15 cellular contexts compared by ENCODE assay signal in the genomic region with DNA sequence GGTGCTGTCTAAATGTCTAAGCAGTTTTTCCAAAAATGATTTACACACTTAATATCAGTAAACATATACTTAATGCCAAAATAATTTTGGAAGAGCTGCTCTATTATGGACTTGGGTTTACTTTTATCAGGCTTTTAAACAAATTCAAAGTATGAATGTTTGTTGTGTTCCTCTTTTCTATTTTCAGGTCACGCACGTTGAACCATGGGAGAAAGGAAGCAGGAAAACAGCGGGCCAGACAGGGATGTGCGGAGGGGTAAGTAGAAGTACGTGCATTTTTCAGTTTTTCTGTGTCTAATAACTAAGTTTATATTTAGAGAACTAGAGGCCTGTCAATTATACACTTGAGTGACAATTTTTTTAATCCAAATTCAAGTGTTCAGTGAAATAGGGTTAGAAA. TPM values are rescaled to one million over a fixed set of nuclear protein-coding genes. Genes with fewer than 3 reads are reported as not detected.
DNase-seq lines count a peak whose midpoint lies in the region; ATAC-seq and TF ChIP-seq lines count a peak whose summit lies in the region.
"Had no signal": no experiment of that assay in that cellular context is flagged by ENCODE, and none has a peak within 500 bp of the region (broad histone marks: within the 10 kb centered on the region; RNA-seq: fewer than 3 reads in every experiment).

No MANE protein-coding gene starts in this region.

- H3K27me3 ChIP-seq in fibroblast of lung (ENCODE audit: control insufficient read depth, insufficient read depth, low read length): no peaks in the 10 kb centered on the region

- peaks cover 4% of the 10 kb centered on the region for H3K27me3 Mint-ChIP-seq in activated naive CD4-positive, alpha-beta T cell treated with anti-CD3 and anti-CD28 coated beads, Interleukin-2, amount 10 ng/mL, durations not matched to agents 7 days and 5 days
- H3K27me3 Mint-ChIP-seq in T-cell: no peaks in the 10 kb centered on the region

- H3K4me2 ChIP-seq in fibroblast of lung (ENCODE audit: extremely low read depth, insufficient read depth, low read length): peak overlapping the region; percentile 73

- H3K27ac Mint-ChIP-seq in activated naive CD4-positive, alpha-beta T cell treated with anti-CD3 and anti-CD28 coated beads, Interleukin-2, amount 10 ng/mL, durations not matched to agents 7 days and 5 days: peak overlapping the region; percentile 45
- H3K27ac Mint-ChIP-seq in T-cell: peak overlapping the region; percentile 90 to 97

- peaks cover 65% of the 10 kb centered on the region for H3K36me3 Mint-ChIP-seq in activated naive CD4-positive, alpha-beta T cell treated with anti-CD3 and anti-CD28 coated beads, Interleukin-2, amount 10 ng/mL, durations not matched to agents 7 days and 5 days
- peaks cover 42% of the 10 kb centered on the region for H3K36me3 Mint-ChIP-seq in T-cell

- ATAC-seq in T-cell (replicated peaks in 1 of 4): no peak
- no peak for ATAC-seq in HG03135 (IDR thresholded peaks at IDR 0.05; ENCODE audit: unreplicated experiment)
- ATAC-seq in HG02678 (IDR thresholded peaks at IDR 0.05; ENCODE audit: unreplicated experiment): no peak
- ATAC-seq: esophagus mucosa, Panc1 had no signal

- DNase-seq in activated naive CD4-positive, alpha-beta T cell treated with anti-CD3 and anti-CD28 coated beads, Interleukin-2, amount 10 ng/mL, durations not matched to agents 7 days and 5 days: no peak
- DNase-seq in activated naive CD4-positive, alpha-beta T cell treated with anti-CD3 and anti-CD28 coated beads, Interleukin-2, amount 50 U/mL, for 16 hours: no peak
- DNase-seq in T-cell: no peak
- no peak for DNase-seq in fibroblast of lung (ENCODE audit: low read depth in 2 of 2)
- DNase-seq in superior temporal gyrus (ENCODE audit: extremely low spot score): peak; percentile 21
- DNase-seq in glomerular visceral epithelial cell (ENCODE audit: extremely low spot score): no peak
- DNase-seq: anterior cingulate cortex, NCI-H187 treated with DMSO at 0.1 percent for 48 hours had no signal

- H3K4me1 ChIP-seq in fibroblast of lung (ENCODE audit: control insufficient read depth, extremely low read depth, insufficient read depth, low read length): no peaks in the 10 kb centered on the region

- peaks cover 61% of the 10 kb centered on the region for H3K4me1 Mint-ChIP-seq in activated naive CD4-positive, alpha-beta T cell treated with anti-CD3 and anti-CD28 coated beads, Interleukin-2, amount 10 ng/mL, durations not matched to agents 7 days and 5 days
- H3K4me1 Mint-ChIP-seq in T-cell: peaks cover 68 to 86% (median 72%) of the 10 kb centered on the region in 3 donors

- TF ChIP-seq CTCF in fibroblast of lung (conservative IDR thresholded peaks at IDR 0.05 in 1 of 2, IDR thresholded peaks at IDR 0.05 in 1 of 2; ENCODE audit: low read depth in 1 of 2, low read length in 2 of 2): no peak

- POLR2A ChIA-PET in T-cell (lab: Charles Lee): interaction anchor here in 1 of 2 donors (1.5 kb wide), 1 partner anchor 9 kb away, joined by 3 read pairs; no protein-coding TSS in a partner anchor

- CTCF ChIA-PET in activated naive CD4-positive, alpha-beta T cell treated with anti-CD3 and anti-CD28 coated beads, Interleukin-2, amount 10 ng/mL, durations not matched to agents 7 days and 5 days (lab: Charles Lee): interaction anchor here (0.5 kb wide), 1 partner anchor 97 kb away, joined by 4 read pairs; no protein-coding TSS in a partner anchor
- CTCF ChIA-PET in T-cell (lab: Charles Lee): interaction anchor here in 1 of 2 donors (0.6 kb wide), 2 partner anchors 277 to 454 kb away, joined by 3 to 4 read pairs; no protein-coding TSS in a partner anchor

- H3K9me3 ChIP-seq in fibroblast of lung (ENCODE audit: control insufficient read depth, insufficient read depth, low read depth, low read length): no peaks in the 10 kb centered on the region

- peaks cover 60% of the 10 kb centered on the region for H3K79me2 ChIP-seq in fibroblast of lung (ENCODE audit: control insufficient read depth, insufficient read depth, low read length)

- no peaks in the 10 kb centered on the region for H4K20me1 ChIP-seq in fibroblast of lung (ENCODE audit: control insufficient read depth, extremely low read depth, insufficient read depth, low read length)

- no peaks in the 10 kb centered on the region for H3K9me3 Mint-ChIP-seq in activated naive CD4-positive, alpha-beta T cell treated with anti-CD3 and anti-CD28 coated beads, Interleukin-2, amount 10 ng/mL, durations not matched to agents 7 days and 5 days
- no peaks in the 10 kb centered on the region for H3K9me3 Mint-ChIP-seq in T-cell

- H3K4me3 Mint-ChIP-seq in activated naive CD4-positive, alpha-beta T cell treated with anti-CD3 and anti-CD28 coated beads, Interleukin-2, amount 10 ng/mL, durations not matched to agents 7 days and 5 days: peak overlapping the region; percentile 73
- peak overlapping the region; percentile 59 to 65 (median 61) for H3K4me3 Mint-ChIP-seq in T-cell

- H3K36me3 ChIP-seq in fibroblast of lung (ENCODE audit: control insufficient read depth, insufficient read depth, low read length): peaks cover 22% of the 10 kb centered on the region

- no peak overlapping the region for H3K9ac ChIP-seq in fibroblast of lung (ENCODE audit: insufficient read depth, low read length)

- no peak overlapping the region for H3K27ac ChIP-seq in fibroblast of lung (ENCODE audit: insufficient read depth, low read length)

- H2AFZ ChIP-seq in fibroblast of lung (ENCODE audit: low read length): no peak overlapping the region

- H3K4me3 ChIP-seq in fibroblast of lung (replicated peaks in 1 of 4; ENCODE audit: control extremely low read depth in 1 of 4, insufficient read depth in 1 of 4, low read depth in 3 of 4, low read length in 4 of 4): peak overlapping the region in 2 of 4 experiments; percentile 85 to 98

RNA-seq across cellular contexts. Expression of gene PRPF38B, which starts 3.4 kb away (rescaled TPM):
- total RNA-seq in T-cell (100 to 1,000 TPM; 109 to 130 (median 110) TPM), fibroblast of lung (11.6 and 17.8 TPM in 2 replicates)
- polyA plus RNA-seq in fibroblast of lung: 27.2 and 28.8 TPM in 2 replicates
- polyA plus RNA-seq in fibroblast of lung (2012): 25.0 and 26.1 TPM in 2 replicates
- 4.1 and 6.8 TPM in 2 replicates for polyA minus RNA-seq in fibroblast of lung (ENCODE audit: low replicate concordance)

RNA-seq across cellular contexts. Expression of gene FNDC7, which starts 17.2 kb away (rescaled TPM):
- total RNA-seq in T-cell (under 1 TPM; 0.13 to 0.29 (median 0.25) TPM), fibroblast of lung (under 0.01 and 0.17 TPM in 2 replicates)
- 0.03 and 0.06 TPM in 2 replicates for polyA plus RNA-seq in fibroblast of lung
- polyA plus RNA-seq in fibroblast of lung (2012): 0.08 TPM in 1 of 2 replicates, not detected in the other
- polyA minus RNA-seq in fibroblast of lung (ENCODE audit: low replicate concordance): 2.3 TPM in 1 of 2 replicates, not detected in the other
- total RNA-seq: esophagus mucosa, osteoblast, ureter had no signal
- polyA plus RNA-seq: BJ had no signal

RNA-seq across cellular contexts. Expression of gene HENMT1, which starts 34.6 kb away (rescaled TPM):
- total RNA-seq in T-cell: 10 to 100 TPM; 11.0 to 20.2 (median 16.0) TPM
- 3.0 and 4.1 TPM in 2 replicates for total RNA-seq in fibroblast of lung
- polyA plus RNA-seq in fibroblast of lung: 3.8 and 5.3 TPM in 2 replicates
- polyA plus RNA-seq in fibroblast of lung (2012): 2.8 and 3.0 TPM in 2 replicates
- polyA minus RNA-seq in fibroblast of lung (ENCODE audit: low replicate concordance): 2.5 TPM in 1 of 2 replicates, not detected in the other

RNA-seq across cellular contexts. Expression of gene STXBP3, which starts 51.0 kb away (rescaled TPM):
- total RNA-seq in T-cell: 10 to 100 TPM; 52.8 to 66.2 (median 59.9) TPM
- 71.0 and 75.0 TPM in 2 replicates for total RNA-seq in fibroblast of lung
- 51.8 and 55.3 TPM in 2 replicates for polyA plus RNA-seq in fibroblast of lung
- 28.7 and 36.7 TPM in 2 replicates for polyA plus RNA-seq in fibroblast of lung (2012)
- polyA minus RNA-seq in fibroblast of lung (ENCODE audit: low replicate concordance): 0.11 and 0.51 TPM in 2 replicates
